ENCODE assay signal across 8 cellular contexts in the genomic region with DNA sequence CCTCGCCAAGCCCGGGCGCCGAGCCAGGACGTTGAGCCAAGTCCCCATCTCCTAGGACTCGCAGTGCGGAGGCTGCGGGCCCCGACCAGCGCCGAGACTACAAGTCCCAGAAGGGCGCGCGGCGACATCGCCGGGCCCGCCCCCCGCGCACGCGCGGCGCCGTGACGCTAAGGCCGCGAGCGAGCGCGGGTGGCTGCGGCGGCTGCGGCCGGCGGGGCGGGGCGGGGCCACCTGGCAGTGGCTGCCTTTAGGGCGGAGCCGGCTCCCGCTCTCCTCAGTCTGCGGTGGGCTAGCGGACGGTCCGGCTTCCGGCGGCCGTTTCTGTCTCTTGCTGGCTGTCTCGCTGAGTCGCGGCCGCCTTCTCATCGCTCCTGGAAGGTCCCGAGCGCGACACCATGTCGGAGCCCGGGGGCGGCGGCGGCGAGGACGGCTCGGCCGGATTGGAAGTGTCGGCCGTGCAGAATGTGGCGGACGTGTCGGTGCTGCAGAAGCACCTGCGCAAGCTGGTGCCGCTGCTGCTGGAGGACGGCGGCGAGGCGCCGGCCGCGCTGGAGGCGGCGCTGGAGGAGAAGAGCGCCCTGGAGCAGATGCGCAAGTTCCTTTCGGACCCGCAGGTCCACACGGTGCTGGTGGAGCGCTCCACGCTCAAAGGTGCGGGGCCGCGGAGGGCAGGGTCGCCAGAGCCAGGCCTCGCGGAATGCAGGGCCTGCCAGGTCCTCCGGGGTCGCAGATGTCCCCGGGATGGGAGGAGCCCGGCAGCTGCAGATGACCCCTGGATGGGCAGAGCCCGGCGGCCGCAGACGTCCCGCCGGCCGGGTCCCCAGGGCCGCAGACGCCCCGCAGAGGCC. TPM values are rescaled to one million over a fixed set of nuclear protein-coding genes. Genes with fewer than 3 reads are reported as not detected.
DNase-seq lines count a peak whose midpoint lies in the region; ATAC-seq and TF ChIP-seq lines count a peak whose summit lies in the region.

A gene (plus strand): TSS at position 277 of the 848 bp plus-strand sequence. CDS start 119 bp downstream, at position 396.

- H3K9ac ChIP-seq in PC-3 (ENCODE audit: low read length), result peak within 1 kb of the TSS; percentile 91

- intact Hi-C loops in PC-3 (cut with micrococcal nuclease), result loop anchor here (1.0 to 5.0 kb wide), 2 partner anchors 8 to 63 kb away; no protein-coding TSS in a partner anchor

- no peaks in the 10 kb centered on the region for H3F3A ChIP-seq in PC-3 (ENCODE audit: low read length, unreplicated experiment)

- no peaks in the 10 kb centered on the region for H3K27me3 ChIP-seq in PC-3 (ENCODE audit: low read length)
- H3K27me3 ChIP-seq in mononuclear cell (ENCODE audit: insufficient read depth, low read length), result no peaks in the 10 kb centered on the region

- peak; percentile 96 for DNase-seq in DMS 273 treated with DMSO at 0.1 percent for 48 hours (lab: John Stamatoyannopoulos, UW)
- peak; percentile 85 for DNase-seq in KBM-7
- DNase-seq in PC-3, result peak; percentile 95
- peak; percentile 81 for DNase-seq in activated T-cell treated with anti-CD3 and anti-CD28 coated beads for 4 hours
- DNase-seq in epithelial cell of esophagus (ENCODE audit: low read depth), result peak; percentile 90
- peak; percentile 74 to 78 for DNase-seq in stimulated activated CD8-positive, alpha-beta memory T cell treated with anti-CD3 and anti-CD28 coated beads, Interleukin-2, amount 100 ng/mL, for 1 hour (ENCODE audit: low read depth in 2 of 2)

- H3K4me2 ChIP-seq in PC-3 (ENCODE audit: low read length), result peak within 1 kb of the TSS; percentile 88

- TF ChIP-seq CTCF in PC-3 (conservative IDR thresholded peaks at IDR 0.05; ENCODE audit: low read depth, low read length), result no peak
- no peak for TF ChIP-seq CTCF in epithelial cell of esophagus (IDR thresholded peaks at IDR 0.05; ENCODE audit: insufficient read depth, low read depth, low read length, missing control alignments)

- BruUV-seq in PC-3 (replicated peaks; lab: Mats Ljungman, UMichigan), result no TSS peak

- in situ Hi-C loops in KBM-7 (cut with MboI; ENCODE audit: low pct_unique_long_range_greater_than_20kb, low sequenced_read_pairs), result no loop called here

- peak within 1 kb of the TSS; percentile 63 for H2AFZ ChIP-seq in PC-3 (ENCODE audit: low read length)

- peaks cover 13% of the 10 kb centered on the region; the same call in 1 of the 2 replicates for H4K20me1 ChIP-seq in PC-3 (ENCODE audit: low read length)

- H3K36me3 ChIP-seq in PC-3 (ENCODE audit: low read depth, low read length), result peaks cover 19% of the 10 kb centered on the region

- ATAC-seq in GM21619 (IDR thresholded peaks at IDR 0.05; ENCODE audit: unreplicated experiment) (peak; percentile 83), PC-3 (peak; percentile 78)

- H3K4me3 ChIP-seq in PC-3 (ENCODE audit: low read length), result peak within 1 kb of the TSS; percentile 81
- peak within 1 kb of the TSS; percentile 87 for H3K4me3 ChIP-seq in epithelial cell of esophagus (ENCODE audit: low read length)
- H3K4me3 ChIP-seq in mononuclear cell (ENCODE audit: low read length), result peak within 1 kb of the TSS; percentile 96

- peaks cover 52% of the 10 kb centered on the region for H3K79me2 ChIP-seq in PC-3 (ENCODE audit: low read length)

- peak within 1 kb of the TSS; percentile 56 for H3K27ac ChIP-seq in PC-3 (ENCODE audit: low read length)

- H3K4me1 ChIP-seq in PC-3 (ENCODE audit: insufficient read depth, low read length), result peaks cover 43% of the 10 kb centered on the region
- H3K4me1 ChIP-seq in mononuclear cell (ENCODE audit: insufficient read depth, low read length), result peaks cover 21% of the 10 kb centered on the region

- no peaks in the 10 kb centered on the region for H3K9me2 ChIP-seq in PC-3 (replicated peaks; ENCODE audit: low read length)

- no peaks in the 10 kb centered on the region for H3K9me3 ChIP-seq in PC-3 (ENCODE audit: low read length)
- no peaks in the 10 kb centered on the region for H3K9me3 ChIP-seq in mononuclear cell (ENCODE audit: low read depth, low read length)

- CTCF ChIA-PET in PC-3 (lab: Charles Lee), result no interaction called here

- POLR2A ChIA-PET in PC-3 (lab: Charles Lee; ENCODE audit: unreplicated experiment), result interaction anchor here (0.6 kb wide), 1 partner anchor 12 kb away, joined by 4 read pairs; no protein-coding TSS in a partner anchor

RNA-seq across cellular contexts. Expression of the gene that starts here (rescaled TPM):
- 606 and 701 TPM in 2 replicates for total RNA-seq in PC-3 (2014; rRNA removed)
- total RNA-seq in mononuclear cell, result 260 TPM

Comparison
In these comparisons a context has a peak if more than half of its experiments do, and no peak if none do; other contexts are left out.
1. Peak in every context shown above with its lines: DNase-seq, ATAC-seq, H3K4me3 ChIP-seq and H3K27ac ChIP-seq.